In genomic region chr6:26401987-26402658, GRCh38 we compare ENCODE assay signal across 8 cellular contexts. TPM values are rescaled to one million over a fixed set of nuclear protein-coding genes. Genes with fewer than 3 reads are reported as not detected.
DNase-seq lines count a peak whose midpoint lies in the region; FAIRE-seq and TF ChIP-seq lines count a peak whose summit lies in the region.

Gene BTN3A1, plus strand, starts transcription at chr6:26402275. Its CDS starts 3,289 bp downstream, at chr6:26405564.

- no peaks in the 10 kb centered on the region for H3K27me3 ChIP-seq in Loucy (ENCODE audit: insufficient read depth, low read length, poor library complexity, severe bottlenecking)

- H2AFZ ChIP-seq in Loucy (ENCODE audit: low read length) = peak within 1 kb of the TSS; percentile 85

- no peak for TF ChIP-seq POLR2A in H54 (IDR thresholded peaks at IDR 0.05; ENCODE audit: low read depth, low read length)

- H3K36me3 ChIP-seq in Loucy (ENCODE audit: insufficient read depth, low read length) (no peaks in the 10 kb centered on the region), SK-N-MC (ENCODE audit: insufficient read depth, low read length) (peaks cover 1% of the 10 kb centered on the region; the same call in 1 of the 2 replicates)

- no peaks in the 10 kb centered on the region for H4K20me1 ChIP-seq in Loucy (ENCODE audit: insufficient read depth, low read length, poor library complexity, severe bottlenecking)

- peaks cover 52% of the 10 kb centered on the region for H3K4me1 ChIP-seq in Loucy (ENCODE audit: insufficient read depth, low read length, poor library complexity, severe bottlenecking)

- peak within 1 kb of the TSS; percentile 58; the same call in 1 of the 2 replicates for H3K27ac ChIP-seq in SK-N-MC
- peak within 1 kb of the TSS; percentile 59 for H3K27ac ChIP-seq in temporal lobe (ENCODE audit: low read depth, low read length)

- no peaks in the 10 kb centered on the region for H3K27me3 Mint-ChIP-seq in activated naive CD4-positive, alpha-beta T cell treated with anti-CD3 and anti-CD28 coated beads, Interleukin-2, amount 50 U/mL, for 24 hours

- H3K4me3 ChIP-seq in Loucy (ENCODE audit: low read length, poor library complexity, severe bottlenecking) (peak within 1 kb of the TSS; percentile 88), SK-N-MC (peak within 1 kb of the TSS; percentile 85)

- H3K9me2 ChIP-seq in Loucy (replicated peaks; ENCODE audit: low read depth, low read length) = no peaks in the 10 kb centered on the region

- DNase-seq in H54 (ENCODE audit: insufficient read length, low spot score) = peak; percentile 60
- DNase-seq in SK-N-MC (ENCODE audit: low read depth, low spot score) = peak; percentile 58
- DNase-seq in germinal center (ENCODE audit: low spot score) = peak; percentile 64
- peak in 47 of 56 donors; percentile 2 to 75 (median 27) for DNase-seq in nucleus accumbens (lab: John Stamatoyannopoulos, UW)

- no peak for TF ChIP-seq CTCF in Loucy (conservative IDR thresholded peaks at IDR 0.05; ENCODE audit: low read length)

- peaks cover 24% of the 10 kb centered on the region for H3K79me2 ChIP-seq in Loucy (ENCODE audit: insufficient read depth, low read length)

- FAIRE-seq in G401.6 (lab: Jason Lieb, UNC) (peak; percentile 98), H54 (lab: Jason Lieb, UNC) (peak; percentile 92)

- peaks cover 15% of the 10 kb centered on the region for H3K36me3 Mint-ChIP-seq in activated naive CD4-positive, alpha-beta T cell treated with anti-CD3 and anti-CD28 coated beads, Interleukin-2, amount 50 U/mL, for 24 hours

- H3K4me2 ChIP-seq in Loucy (ENCODE audit: low read depth, low read length, poor library complexity, severe bottlenecking) = peak within 1 kb of the TSS; percentile 75

- H3K9me3 Mint-ChIP-seq in activated naive CD4-positive, alpha-beta T cell treated with anti-CD3 and anti-CD28 coated beads, Interleukin-2, amount 50 U/mL, for 24 hours = no peaks in the 10 kb centered on the region

- H3K4me3 Mint-ChIP-seq in activated naive CD4-positive, alpha-beta T cell treated with anti-CD3 and anti-CD28 coated beads, Interleukin-2, amount 50 U/mL, for 24 hours = peak within 1 kb of the TSS; percentile 96

- H3F3A ChIP-seq in Loucy (ENCODE audit: low read depth) = no peaks in the 10 kb centered on the region

- peaks cover 62% of the 10 kb centered on the region for H3K4me1 Mint-ChIP-seq in activated naive CD4-positive, alpha-beta T cell treated with anti-CD3 and anti-CD28 coated beads, Interleukin-2, amount 50 U/mL, for 24 hours

- peak within 1 kb of the TSS; percentile 99 for H3K27ac Mint-ChIP-seq in activated naive CD4-positive, alpha-beta T cell treated with anti-CD3 and anti-CD28 coated beads, Interleukin-2, amount 50 U/mL, for 24 hours

- no peaks in the 10 kb centered on the region for H3K9me3 ChIP-seq in Loucy (ENCODE audit: insufficient read depth, low read depth, low read length)
- H3K9me3 ChIP-seq in SK-N-MC (ENCODE audit: low read depth, low read length) = no peaks in the 10 kb centered on the region

- peak within 1 kb of the TSS; percentile 74 for H3K9ac ChIP-seq in Loucy (ENCODE audit: low read depth, low read length, poor library complexity, severe bottlenecking)
- peak within 1 kb of the TSS; percentile 76 for H3K9ac ChIP-seq in SK-N-MC (ENCODE audit: insufficient read length)

RNA-seq across cellular contexts. Expression of gene BTN3A1, which starts in this region (rescaled TPM):
- 22.9 TPM for total RNA-seq in temporal lobe

Comparison
In these comparisons a context has a peak if more than half of its experiments do, and no peak if none do; other contexts are left out.
1. Peak in every context shown above with its lines: DNase-seq, H3K4me3 ChIP-seq and H3K27ac ChIP-seq.